Comparison of ENCODE assay signal across 10 cellular contexts in the genomic region with DNA sequence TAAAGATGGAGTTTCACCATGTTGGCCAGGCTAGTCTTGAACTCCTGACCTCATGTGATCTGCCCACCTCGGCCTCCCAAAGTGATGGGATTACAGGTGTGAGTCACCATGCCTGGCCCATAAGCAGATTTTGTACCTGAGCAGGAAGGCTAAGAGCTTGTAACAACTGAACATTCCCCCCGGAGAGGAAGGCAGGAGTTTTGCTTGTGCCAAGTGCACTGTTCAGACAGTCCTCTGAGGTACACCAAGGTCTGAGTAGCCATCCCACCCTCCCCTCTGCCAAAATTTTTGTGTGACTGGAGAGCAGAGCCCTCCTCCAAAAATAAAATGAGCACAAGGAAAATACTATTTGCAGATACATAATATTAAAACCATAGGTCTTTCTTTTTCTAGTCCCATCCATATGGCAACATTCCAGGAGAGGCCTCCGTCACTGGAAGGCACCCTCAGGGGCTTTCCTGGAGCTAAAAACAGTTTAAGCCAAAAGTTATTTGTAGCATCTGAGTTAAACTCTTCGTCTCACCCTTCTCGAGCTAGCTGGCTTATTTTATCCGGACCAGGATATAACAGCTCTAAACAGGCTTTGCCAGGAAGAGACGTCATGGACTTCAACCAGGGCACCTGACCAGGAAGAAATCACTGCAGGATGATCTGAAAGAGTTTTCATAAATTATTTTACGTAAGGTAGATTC. TPM values are rescaled to one million over a fixed set of nuclear protein-coding genes. Genes with fewer than 3 reads are reported as not detected.
DNase-seq lines count a peak whose midpoint lies in the region; ATAC-seq and TF ChIP-seq lines count a peak whose summit lies in the region.
"Had no signal": no experiment of that assay in that cellular context is flagged by ENCODE, and none has a peak within 500 bp of the region (broad histone marks: within the 10 kb centered on the region; RNA-seq: fewer than 3 reads in every experiment).

No MANE protein-coding gene starts in this region.

- H3K27ac ChIP-seq in Peyer's patch (peak overlapping the region; percentile 6 to 79 (median 72)), thymus (ENCODE audit: low read depth) (peak overlapping the region; percentile 15)

- H3K36me3 ChIP-seq in Peyer's patch (peaks cover 0 to 7% (median 0%) of the 10 kb centered on the region in 3 donors), mucosa of descending colon (ENCODE audit: low read depth) (no peaks in the 10 kb centered on the region), thymus (ENCODE audit: control insufficient read depth, insufficient read depth) (no peaks in the 10 kb centered on the region)

- peak overlapping the region; percentile 78 to 87 for H3K27ac Mint-ChIP-seq in effector memory CD8-positive, alpha-beta T cell

- WGBS in thymus = 90% methylated on average over 8 of the region's 8 CpGs

- intact Hi-C loops in mucosa of descending colon (cut with DNase I, micrococcal nuclease) = no loop called here

- no peak overlapping the region for H3K4me3 ChIP-seq in Peyer's patch
- H3K4me3 ChIP-seq in mucosa of descending colon = no peak overlapping the region
- no peak overlapping the region for H3K4me3 ChIP-seq in thymus (ENCODE audit: low read length)
- H3K4me3 ChIP-seq: GM12878 had no signal

- peaks cover 22 to 24% of the 10 kb centered on the region in 2 donors for H3K4me1 Mint-ChIP-seq in effector memory CD8-positive, alpha-beta T cell (ENCODE audit: low read depth in 2 of 2)

- peaks cover 38% of the 10 kb centered on the region for H3K36me3 Mint-ChIP-seq in effector memory CD8-positive, alpha-beta T cell (ENCODE audit: insufficient read depth)

- H3K27me3 Mint-ChIP-seq in effector memory CD8-positive, alpha-beta T cell = no peaks in the 10 kb centered on the region

- H3K27me3 ChIP-seq in Peyer's patch (no peaks in the 10 kb centered on the region), thymus (ENCODE audit: control insufficient read depth, insufficient read depth) (no peaks in the 10 kb centered on the region)

- TF ChIP-seq POLR2A in Peyer's patch (IDR thresholded peaks at IDR 0.05) = no peak

- no peaks in the 10 kb centered on the region for H3K9me3 ChIP-seq in Peyer's patch
- no peaks in the 10 kb centered on the region for H3K9me3 ChIP-seq in mucosa of descending colon
- H3K9me3 ChIP-seq in thymus (ENCODE audit: control insufficient read depth) = no peaks in the 10 kb centered on the region

- H3K4me1 ChIP-seq in Peyer's patch = peaks cover 0 to 38% (median 5%) of the 10 kb centered on the region in 4 donors
- H3K4me1 ChIP-seq in mucosa of descending colon (ENCODE audit: low read depth) = peaks cover 34% of the 10 kb centered on the region
- H3K4me1 ChIP-seq in thymus (ENCODE audit: control insufficient read depth, insufficient read depth, low read length) = no peaks in the 10 kb centered on the region

- no peak overlapping the region for H3K4me3 Mint-ChIP-seq in effector memory CD8-positive, alpha-beta T cell

- TF ChIP-seq CTCF in Peyer's patch (IDR thresholded peaks at IDR 0.05) = no peak
- TF ChIP-seq CTCF in mucosa of descending colon (IDR thresholded peaks at IDR 0.05) = no peak

- no peak for DNase-seq in Peyer's patch
- DNase-seq in effector memory CD8-positive, alpha-beta T cell = no peak
- DNase-seq in mucosa of descending colon = peak in 1 of 3 donors; percentile 78
- no peak for DNase-seq in amygdala (lab: John Stamatoyannopoulos, UW)
- DNase-seq in NCI-H2196 treated with DMSO at 0.1 percent for 48 hours (lab: John Stamatoyannopoulos, UW; ENCODE audit: unreplicated experiment) = no peak
- DNase-seq in activated CD4-positive, alpha-beta T cell treated with anti-CD3 and anti-CD28 coated beads, Interleukin-2, amount 50 U/mL, for 4 hours = no peak
- no peak for DNase-seq in activated CD4-positive, CD25-positive, alpha-beta regulatory T cell (lab: John Stamatoyannopoulos, UW)
- DNase-seq: activated T-cell treated with anti-CD3 and anti-CD28 coated beads, Interleukin-2, amount 50 U/mL, for 48 hours had no signal

- no peak for ATAC-seq in effector memory CD8-positive, alpha-beta T cell (replicated peaks)
- peak; percentile 82 for ATAC-seq in mucosa of descending colon
- ATAC-seq: GM12878 had no signal

- H3K9me3 Mint-ChIP-seq in effector memory CD8-positive, alpha-beta T cell = no peaks in the 10 kb centered on the region

RNA-seq across cellular contexts. Expression of gene CAPN2, which starts 27.2 kb away (rescaled TPM):
- total RNA-seq in Peyer's patch (100 to 1,000 TPM; 143 to 276 (median 202) TPM), mucosa of descending colon (100 to 1,000 TPM; 200 to 417 (median 305) TPM)
- 60.5 TPM for polyA plus RNA-seq in thymus
